Comparison of ENCODE assay signal across 21 cellular contexts in the genomic region with DNA sequence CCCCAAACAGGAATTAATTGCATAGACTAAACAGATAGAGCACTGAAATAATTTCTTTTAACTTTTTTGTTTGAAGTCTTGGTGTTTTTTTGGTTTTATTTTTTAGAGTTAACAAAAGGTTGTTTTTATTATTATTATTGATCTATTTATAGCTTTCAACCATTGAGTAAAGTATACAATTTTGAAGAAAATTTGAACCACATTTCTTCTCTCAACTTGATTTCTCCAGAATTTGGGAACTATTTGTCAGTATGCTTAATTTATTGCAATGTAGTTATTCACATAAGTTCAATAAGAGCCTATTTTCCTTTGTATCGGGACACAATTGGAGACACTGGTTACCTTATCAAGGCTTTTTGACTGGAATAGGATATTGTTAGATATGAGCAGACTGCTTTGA.
A peak's percentile ranks its signal among the peaks of the same experiment; 100 is the strongest.
DNase-seq lines count a peak whose midpoint lies in the region; FAIRE-seq and TF ChIP-seq lines count a peak whose summit lies in the region.
"Had no signal": no experiment of that assay in that cellular context is flagged by ENCODE, and none has a peak within 500 bp of the region (broad histone marks: within the 10 kb centered on the region; RNA-seq: fewer than 3 reads in every experiment).

No MANE protein-coding gene starts in this region.

- FAIRE-seq in HTR-8/SVneo (lab: Jason Lieb, UNC) (no peak), GM19239 (lab: Jason Lieb, UNC) (no peak)
- FAIRE-seq: A549, D721Med, G401.6, GM12878, GM12892, GM18507 had no signal

- H3K36me3 ChIP-seq in HEK293 (ENCODE audit: control insufficient read depth in 2 of 2, insufficient read depth in 1 of 2, low read length in 2 of 2), result no peaks in the 10 kb centered on the region
- H3K36me3 ChIP-seq: BLaER1 treated with 17β-estradiol and CSF1 and Interleukin-3, amounts not matched to agents 10 nM and 100 nM had no signal

- TF ChIP-seq CTCF in HEK293 (tag by site-specific recombination; IDR thresholded peaks at IDR 0.05), result no peak

- POLR2A ChIA-PET in HEK293 (lab: Yijun Ruan, JAX), result no interaction called here

- DNase-seq in NAMALWA (ENCODE audit: low spot score), result peak; percentile 15
- DNase-seq in OCI-M1 (lab: John Stamatoyannopoulos, UW), result peak; percentile 25
- DNase-seq in HTR-8/SVneo (ENCODE audit: insufficient read length, low spot score), result no peak
- DNase-seq in GM19239 (ENCODE audit: insufficient read length, low spot score), result no peak
- no peak for DNase-seq in GF-D8 (lab: John Stamatoyannopoulos, UW)
- DNase-seq: AML-193; Caco-2; Calu3; CD4-positive, alpha-beta T cell; CD8-positive, alpha-beta T cell; DMS79 treated with DMSO at 0.1 percent for 48 hours had no signal

- CTCF ChIA-PET in HEK293 (lab: Yijun Ruan, JAX), result interaction anchor here (0.7 kb wide), 1 partner anchor 45 kb away, joined by 3 read pairs; no protein-coding TSS in a partner anchor

- H3K9me3 ChIP-seq in HEK293 (ENCODE audit: control insufficient read depth, insufficient read depth, low read depth, low read length), result no peaks in the 10 kb centered on the region
- H3K9me3 ChIP-seq: A549, Caco-2 had no signal

- H3K4me3 ChIP-seq in HEK293 (ENCODE audit: low read depth, low read length), result no peak overlapping the region
- H3K4me3 ChIP-seq: A549; BLaER1 treated with 17β-estradiol and CSF1 and Interleukin-3, amounts not matched to agents 10 nM and 100 nM; GM12878 had no signal

- H3K4me1 ChIP-seq in HEK293 (ENCODE audit: control insufficient read depth, insufficient read depth, low read length), result no peaks in the 10 kb centered on the region
- H3K4me1 ChIP-seq: A549, Caco-2 had no signal

- no peak overlapping the region for H3K27ac ChIP-seq in HEK293 (ENCODE audit: extremely low read depth, low read depth, low read length)
- H3K27ac ChIP-seq: 22Rv1; A549; BLaER1 treated with 17β-estradiol and CSF1 and Interleukin-3, amounts not matched to agents 10 nM and 100 nM; C4-2B had no signal

TF ChIP-seq in HEK293, 187 proteins besides CTCF, POLR2A, EP300 and RAD21:
- no peak for TF ChIP-seq ZNF670 (tag by site-specific recombination; IDR thresholded peaks at IDR 0.05; ENCODE audit: low read depth)
- no peak for TF ChIP-seq ZNF776 (tag by site-specific recombination; IDR thresholded peaks at IDR 0.05; ENCODE audit: borderline replicate concordance)
- TF ChIP-seq SCRT2 (tag by site-specific recombination; IDR thresholded peaks at IDR 0.05), result no peak
- TF ChIP-seq SALL2 (tag by site-specific recombination; IDR thresholded peaks at IDR 0.05; ENCODE audit: borderline replicate concordance), result no peak
- TF ChIP-seq, protein P1, sequence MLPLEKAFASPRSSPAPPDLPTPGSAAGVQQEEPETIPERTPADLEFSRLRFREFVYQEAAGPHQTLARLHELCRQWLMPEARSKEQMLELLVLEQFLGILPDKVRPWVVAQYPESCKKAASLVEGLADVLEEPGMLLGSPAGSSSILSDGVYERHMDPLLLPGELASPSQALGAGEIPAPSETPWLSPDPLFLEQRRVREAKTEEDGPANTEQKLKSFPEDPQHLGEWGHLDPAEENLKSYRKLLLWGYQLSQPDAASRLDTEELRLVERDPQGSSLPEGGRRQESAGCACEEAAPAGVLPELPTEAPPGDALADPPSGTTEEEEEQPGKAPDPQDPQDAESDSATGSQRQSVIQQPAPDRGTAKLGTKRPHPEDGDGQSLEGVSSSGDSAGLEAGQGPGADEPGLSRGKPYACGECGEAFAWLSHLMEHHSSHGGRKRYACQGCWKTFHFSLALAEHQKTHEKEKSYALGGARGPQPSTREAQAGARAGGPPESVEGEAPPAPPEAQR (tag by site-specific recombination; IDR thresholded peaks at IDR 0.05), result no peak
- no peak for TF ChIP-seq ZNF202 (tag by site-specific recombination; IDR thresholded peaks at IDR 0.05; ENCODE audit: borderline replicate concordance)
- TF ChIP-seq OSR2 (tag by site-specific recombination; IDR thresholded peaks at IDR 0.05), result no peak
- TF ChIP-seq TRIM28 (IDR thresholded peaks at IDR 0.05; ENCODE audit: borderline replicate concordance, low read length), result peak; percentile 80; the same call in 1 of the 2 replicates
- TF ChIP-seq SETDB1 (IDR thresholded peaks at IDR 0.05; ENCODE audit: insufficient read length, low read length), result peak; percentile 99
- no peak for TF ChIP-seq ZIC2 (tag by site-specific recombination; IDR thresholded peaks at IDR 0.05)
- no peak for TF ChIP-seq IKZF3 (tag by site-specific recombination; IDR thresholded peaks at IDR 0.05)
TF ChIP-seq in HEK293: peak in this region for 2.

Comparison
In these comparisons a context has a peak if more than half of its experiments do, and no peak if none do; other contexts are left out.
1. DNase-seq: peak in NAMALWA (single experiment) and OCI-M1 (single experiment); none in HTR-8/SVneo (single experiment), GM19239 (single experiment) and GF-D8 (single experiment).